13 cellular contexts compared by ENCODE assay signal in genomic region chr16:86375841-86376240, GRCh38.
"Had no signal": no experiment of that assay in that cellular context is flagged by ENCODE, and none has a peak within 500 bp of the region (broad histone marks: within the 10 kb centered on the region; RNA-seq: fewer than 3 reads in every experiment).

No MANE protein-coding gene starts in this region.

- H3K4me1 ChIP-seq: gastrocnemius medialis, right atrium auricular region had no signal

- DNase-seq: effector memory CD4-positive, alpha-beta T cell; gastrocnemius medialis; left colon; left ventricle myocardium superior; mucosa of descending colon; naive thymus-derived CD8-positive, alpha-beta T cell; small intestine; stimulated activated CD4-positive, alpha-beta T cell treated with anti-CD3 and anti-CD28 coated beads, Interleukin-2, amount 100 ng/mL, for 48 hours; stimulated activated naive CD4-positive, alpha-beta T cell treated with Interleukin-2 at 50 U/mL for 16 hours; trophoblast cell had no signal

- H3K27ac ChIP-seq: gastrocnemius medialis, neutrophil, right atrium auricular region had no signal

- H3K4me3 ChIP-seq: gastrocnemius medialis, mucosa of descending colon, right atrium auricular region had no signal

- ATAC-seq: esophagus mucosa; gastrocnemius medialis; left colon; left ventricle myocardium superior; mucosa of descending colon; naive thymus-derived CD8-positive, alpha-beta T cell had no signal

- H3K9me3 ChIP-seq: gastrocnemius medialis, neutrophil had no signal

- H3K36me3 ChIP-seq: gastrocnemius medialis, neutrophil, right atrium auricular region had no signal

- H3K27me3 ChIP-seq: right atrium auricular region had no signal
